Comparison of ENCODE assay signal across 8 cellular contexts in genomic region chr3:112333002-112333385, GRCh38. TPM values are rescaled to one million over a fixed set of nuclear protein-coding genes. Genes with fewer than 3 reads are reported as not detected.
DNase-seq lines count a peak whose midpoint lies in the region; ATAC-seq and TF ChIP-seq lines count a peak whose summit lies in the region.

Gene CD200 (plus strand): TSS chr3:112333156. CDS start chr3:112333213, 57 bp downstream.

- H3K79me2 ChIP-seq in PC-3 (ENCODE audit: low read length): no peaks in the 10 kb centered on the region

- H3K4me1 ChIP-seq in BE2C (no peaks in the 10 kb centered on the region), PC-3 (ENCODE audit: insufficient read depth, low read length) (no peaks in the 10 kb centered on the region)

- ATAC-seq in GM21381 (IDR thresholded peaks at IDR 0.05; ENCODE audit: unreplicated experiment) (peak; percentile 50), PC-3 (no peak)

- TF ChIP-seq CTCF in BE2C (IDR thresholded peaks at IDR 0.05; ENCODE audit: low read depth, low read length) (no peak), dorsolateral prefrontal cortex (IDR thresholded peaks at IDR 0.05 in 54 of 56, conservative IDR thresholded peaks at IDR 0.05 in 2 of 56; ENCODE audit: low read depth in 1 of 56, partially characterized antibody in 56 of 56) (peak in 13 of 56 donors; percentile 1 to 44 (median 21)), PC-3 (conservative IDR thresholded peaks at IDR 0.05; ENCODE audit: low read depth, low read length) (no peak)

- H3K36me3 ChIP-seq in BE2C: no peaks in the 10 kb centered on the region
- H3K36me3 ChIP-seq in PC-3 (ENCODE audit: low read depth, low read length): no peaks in the 10 kb centered on the region

- DNase-seq in BE2C (peak; percentile 81), NCI-H1105 (lab: John Stamatoyannopoulos, UW) (peak; percentile 87), dorsolateral prefrontal cortex (peak; percentile 53 to 87 (median 74)), medulla oblongata (ENCODE audit: extremely low spot score) (peak; percentile 67), PC-3 (no peak)
- peak; percentile 26 to 45 for DNase-seq in activated CD4-positive, alpha-beta T cell treated with anti-CD3 and anti-CD28 coated beads, Interleukin-2, amount 50 U/mL, for 24 hours (ENCODE audit: low read depth in 1 of 2, low spot score in 1 of 2)
- peak; percentile 28 to 53 (median 51) for DNase-seq in stimulated activated CD4-positive, alpha-beta T cell treated with anti-CD3 and anti-CD28 coated beads, TNF-alpha, amount 100 ng/mL, for 4 hours (ENCODE audit: low read depth in 3 of 3)

- H3F3A ChIP-seq in PC-3 (ENCODE audit: low read length, unreplicated experiment): no peaks in the 10 kb centered on the region

- H3K27ac ChIP-seq in dorsolateral prefrontal cortex: peak within 1 kb of the TSS; percentile 83 to 100 (median 98)
- H3K27ac ChIP-seq in PC-3 (ENCODE audit: low read length): no peak within 1 kb of the TSS

- H3K9ac ChIP-seq in PC-3 (ENCODE audit: low read length): no peak within 1 kb of the TSS

- BruUV-seq in PC-3 (replicated peaks; lab: Mats Ljungman, UMichigan): no TSS peak

- no peak within 1 kb of the TSS for H2AFZ ChIP-seq in PC-3 (ENCODE audit: low read length)

- intact Hi-C loops in dorsolateral prefrontal cortex (cut with DNase I) (loop anchor here (1.0 to 2.0 kb wide), 3 partner anchors 17 to 186 kb away; no protein-coding TSS in a partner anchor), PC-3 (cut with micrococcal nuclease) (no loop called here)

- H3K27me3 ChIP-seq in BE2C: no peaks in the 10 kb centered on the region
- H3K27me3 ChIP-seq in dorsolateral prefrontal cortex: no peaks in the 10 kb centered on the region
- peaks cover 50% of the 10 kb centered on the region for H3K27me3 ChIP-seq in PC-3 (ENCODE audit: low read length)

- peak within 1 kb of the TSS; percentile 72 for H3K4me3 ChIP-seq in BE2C (ENCODE audit: low read depth, low read length)
- peak within 1 kb of the TSS; percentile 54 to 95 (median 77) for H3K4me3 ChIP-seq in dorsolateral prefrontal cortex
- no peak within 1 kb of the TSS for H3K4me3 ChIP-seq in PC-3 (ENCODE audit: low read length)

- H3K9me3 ChIP-seq in BE2C (no peaks in the 10 kb centered on the region), PC-3 (ENCODE audit: low read length) (no peaks in the 10 kb centered on the region)

- POLR2A ChIA-PET in PC-3 (lab: Charles Lee; ENCODE audit: unreplicated experiment): no interaction called here

- H3K4me2 ChIP-seq in PC-3 (ENCODE audit: low read length): no peak within 1 kb of the TSS

- no peaks in the 10 kb centered on the region for H3K9me2 ChIP-seq in PC-3 (replicated peaks; ENCODE audit: low read length)

- CTCF ChIA-PET in PC-3 (lab: Charles Lee): no interaction called here

- H4K20me1 ChIP-seq in PC-3 (ENCODE audit: low read length): peaks cover under 1% of the 10 kb centered on the region; the same call in 1 of the 2 replicates

RNA-seq across cellular contexts. Expression of gene CD200, which starts in this region (rescaled TPM):
- 18.2 TPM for polyA plus RNA-seq in BE2C (2012; ENCODE audit: insufficient read depth, insufficient read length, low read depth)
- total RNA-seq in dorsolateral prefrontal cortex: 100 to 1,000 TPM in 13 of 120 experiments, 10 to 100 TPM in 107; 27.6 to 121 (median 80.1) TPM
- not detected in 2 replicates for total RNA-seq in PC-3 (2014; rRNA removed)

Comparison
In these comparisons a context has a peak if more than half of its experiments do, and no peak if none do; other contexts are left out.
1. RNA of gene CD200 (total RNA-seq): 27.6 to 121 TPM in dorsolateral prefrontal cortex; not detected in PC-3; every median in the first group is over 10 times any median in the second.